ENCODE assay signal across 22 cellular contexts in genomic region chr7:35550831-35551230, GRCh38.
"Had no signal": no experiment of that assay in that cellular context is flagged by ENCODE, and none has a peak within 500 bp of the region (broad histone marks: within the 10 kb centered on the region; RNA-seq: fewer than 3 reads in every experiment).

No MANE protein-coding gene starts in this region.

- H3K27me3 ChIP-seq: MG63 had no signal

- H3K9me3 ChIP-seq: MG63, SK-N-SH had no signal

- H3K4me3 ChIP-seq: MG63 had no signal

- DNase-seq: IMR-90, Karpas-422, KG1, MG63, NCI-H1092, NCI-H1105 treated with DMSO at 0.1 percent for 48 hours, NCI-H1417 treated with DMSO at 0.1 percent for 48 hours, NCI-H146, NCI-H1694 treated with DMSO at 0.1 percent for 48 hours, NCI-H1930, NCI-H2081, NCI-H2107, NCI-H2227 treated with DMSO at 0.1 percent for 48 hours, NCI-H510A, NCI-H524 treated with DMSO at 0.1 percent for 48 hours, NCI-H69, NCI-H774, Right ventricle myocardium superior, RPMI8226, SIG-M5, SK-N-SH had no signal

- ATAC-seq: HepG2 had no signal

- H3K36me3 ChIP-seq: MG63 had no signal
